8 cellular contexts compared by ENCODE assay signal in the genomic region with DNA sequence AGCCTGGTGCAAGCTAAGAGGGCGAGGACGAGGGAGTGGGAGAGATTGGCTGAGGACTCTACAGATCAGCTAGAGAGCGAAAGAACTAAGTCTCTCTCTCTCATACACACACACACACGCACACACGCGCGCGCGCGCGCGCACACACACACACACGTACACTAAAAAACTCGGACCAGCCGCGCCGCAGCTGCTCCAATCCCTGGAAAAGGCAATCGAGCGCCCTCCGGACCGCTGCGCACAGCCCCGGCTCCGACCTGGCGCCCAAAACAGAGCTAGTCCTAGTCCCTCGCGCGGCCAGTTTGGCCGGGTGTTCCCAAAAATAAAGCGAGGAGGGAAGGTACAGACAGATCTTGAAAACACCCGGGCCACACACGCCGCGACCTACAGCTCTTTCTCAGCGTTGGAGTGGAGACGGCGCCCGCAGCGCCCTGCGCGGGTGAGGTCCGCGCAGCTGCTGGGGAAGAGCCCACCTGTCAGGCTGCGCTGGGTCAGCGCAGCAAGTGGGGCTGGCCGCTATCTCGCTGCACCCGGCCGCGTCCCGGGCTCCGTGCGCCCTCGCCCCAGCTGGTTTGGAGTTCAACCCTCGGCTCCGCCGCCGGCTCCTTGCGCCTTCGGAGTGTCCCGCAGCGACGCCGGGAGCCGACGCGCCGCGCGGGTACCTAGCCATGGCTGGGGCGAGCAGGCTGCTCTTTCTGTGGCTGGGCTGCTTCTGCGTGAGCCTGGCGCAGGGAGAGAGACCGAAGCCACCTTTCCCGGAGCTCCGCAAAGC. TPM values are rescaled to one million over a fixed set of nuclear protein-coding genes. Genes with fewer than 3 reads are reported as not detected.
DNase-seq lines count a peak whose midpoint lies in the region; ATAC-seq, FAIRE-seq and TF ChIP-seq lines count a peak whose summit lies in the region.

A gene with protein sequence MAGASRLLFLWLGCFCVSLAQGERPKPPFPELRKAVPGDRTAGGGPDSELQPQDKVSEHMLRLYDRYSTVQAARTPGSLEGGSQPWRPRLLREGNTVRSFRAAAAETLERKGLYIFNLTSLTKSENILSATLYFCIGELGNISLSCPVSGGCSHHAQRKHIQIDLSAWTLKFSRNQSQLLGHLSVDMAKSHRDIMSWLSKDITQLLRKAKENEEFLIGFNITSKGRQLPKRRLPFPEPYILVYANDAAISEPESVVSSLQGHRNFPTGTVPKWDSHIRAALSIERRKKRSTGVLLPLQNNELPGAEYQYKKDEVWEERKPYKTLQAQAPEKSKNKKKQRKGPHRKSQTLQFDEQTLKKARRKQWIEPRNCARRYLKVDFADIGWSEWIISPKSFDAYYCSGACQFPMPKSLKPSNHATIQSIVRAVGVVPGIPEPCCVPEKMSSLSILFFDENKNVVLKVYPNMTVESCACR (plus strand): TSS at position 92 of the 772 bp plus-strand sequence. CDS start 577 bp downstream, at position 669.

- DNase-seq in EH (ENCODE audit: low read depth) (peak; percentile 7), Kasumi-1 (lab: John Stamatoyannopoulos, UW) (peak; percentile 52), astrocyte of the spinal cord (ENCODE audit: low read depth, low spot score) (peak; percentile 42), keratinocyte (ENCODE audit: low read depth, low spot score) (no peak), SKM-1 treated with dmso at 0.1 percent for 144 hours (lab: John Stamatoyannopoulos, UW; ENCODE audit: unreplicated experiment) (no peak)
- peak; percentile 6 to 11 for DNase-seq in stimulated activated naive CD8-positive, alpha-beta T cell treated with anti-CD3 and anti-CD28 coated beads, Interleukin-15, amount 100 ng/mL, for 72 hours
- DNase-seq in activated effector memory CD4-positive, alpha-beta T cell treated with anti-CD3 and anti-CD28 coated beads, Interleukin-2, amount 50 U/mL, for 16 hours = no peak

- no peaks in the 10 kb centered on the region for H3K4me1 ChIP-seq in keratinocyte (ENCODE audit: control insufficient read depth, extremely low read depth, insufficient read depth, low read length)

- peaks cover 80% of the 10 kb centered on the region for H3K27me3 Mint-ChIP-seq in stimulated activated naive CD8-positive, alpha-beta T cell treated with anti-CD3 and anti-CD28 coated beads, Interleukin-15, amount 100 ng/mL, for 72 hours

- no peak for TF ChIP-seq CTCF in astrocyte of the spinal cord (IDR thresholded peaks at IDR 0.05; ENCODE audit: low read depth, low read length)
- no peak for TF ChIP-seq CTCF in keratinocyte (optimal IDR thresholded peaks at IDR 0.05 in 1 of 3, IDR thresholded peaks at IDR 0.05 in 1 of 3, conservative IDR thresholded peaks at IDR 0.05 in 1 of 3; ENCODE audit: extremely low read depth in 1 of 3, insufficient read depth in 2 of 3, low read length in 3 of 3)

- H3K27ac ChIP-seq in keratinocyte (ENCODE audit: control insufficient read depth, insufficient read depth, low read length) = no peak within 1 kb of the TSS

- H3K4me3 ChIP-seq in astrocyte of the spinal cord (ENCODE audit: low read depth, low read length) (peak within 1 kb of the TSS; percentile 40), keratinocyte (ENCODE audit: control insufficient read depth in 2 of 3, extremely low read depth in 1 of 3, insufficient read depth in 2 of 3, low read depth in 1 of 3, low read length in 3 of 3) (peak within 1 kb of the TSS in 1 of 3 experiments; percentile 11)

- peaks cover 22% of the 10 kb centered on the region for H3K4me1 Mint-ChIP-seq in stimulated activated naive CD8-positive, alpha-beta T cell treated with anti-CD3 and anti-CD28 coated beads, Interleukin-15, amount 100 ng/mL, for 72 hours

- peak within 1 kb of the TSS; percentile 22 for H3K4me2 ChIP-seq in keratinocyte (ENCODE audit: control insufficient read depth, extremely low read depth, insufficient read depth, low read depth, low read length)

- H3K4me3 Mint-ChIP-seq in stimulated activated naive CD8-positive, alpha-beta T cell treated with anti-CD3 and anti-CD28 coated beads, Interleukin-15, amount 100 ng/mL, for 72 hours = peak within 1 kb of the TSS; percentile 83 to 90

- no peak for FAIRE-seq in keratinocyte (lab: Jason Lieb, UNC)

- H3K9me3 ChIP-seq in keratinocyte (ENCODE audit: control insufficient read depth, low read depth, low read length) = no peaks in the 10 kb centered on the region

- no peak within 1 kb of the TSS for H2AFZ ChIP-seq in keratinocyte (ENCODE audit: control insufficient read depth, low read length)

- H3K9me1 ChIP-seq in keratinocyte (ENCODE audit: control insufficient read depth, extremely low read depth, insufficient read depth, low read length) = no peaks in the 10 kb centered on the region

- peaks cover 35% of the 10 kb centered on the region for H3K27me3 ChIP-seq in keratinocyte (ENCODE audit: control insufficient read depth, extremely low read depth, insufficient read depth, low read length)

- in situ Hi-C loops in astrocyte of the spinal cord (cut with HindIII; ENCODE audit: low sequenced_read_pairs) = no loop called here

- peak within 1 kb of the TSS in 1 of 2 donors; percentile 80 for H3K27ac Mint-ChIP-seq in stimulated activated naive CD8-positive, alpha-beta T cell treated with anti-CD3 and anti-CD28 coated beads, Interleukin-15, amount 100 ng/mL, for 72 hours

- ATAC-seq in stimulated activated naive CD8-positive, alpha-beta T cell treated with anti-CD3 and anti-CD28 coated beads, Interleukin-15, amount 100 ng/mL, for 72 hours = peak; percentile 70
- no peak for ATAC-seq in GM21515 (IDR thresholded peaks at IDR 0.05; ENCODE audit: unreplicated experiment)

- H3K79me2 ChIP-seq in keratinocyte (ENCODE audit: control insufficient read depth, insufficient read depth, low read length) = no peaks in the 10 kb centered on the region

- no peaks in the 10 kb centered on the region for H3K36me3 ChIP-seq in keratinocyte (ENCODE audit: control insufficient read depth in 2 of 2, extremely low read depth in 1 of 2, insufficient read depth in 2 of 2, low read length in 2 of 2)

- no peaks in the 10 kb centered on the region for H3K9me3 Mint-ChIP-seq in stimulated activated naive CD8-positive, alpha-beta T cell treated with anti-CD3 and anti-CD28 coated beads, Interleukin-15, amount 100 ng/mL, for 72 hours

- H3K9ac ChIP-seq in keratinocyte (ENCODE audit: control insufficient read depth, extremely low read depth, insufficient read depth, low read length) = no peak within 1 kb of the TSS

- dilution Hi-C loops in keratinocyte (cut with MboI; ENCODE audit: extremely low pct_ligation_motif_present, low sequenced_read_pairs) = loop anchor here (25.0 kb wide), 1 partner anchor 669 kb away; no protein-coding TSS in a partner anchor

- H4K20me1 ChIP-seq in keratinocyte (ENCODE audit: control insufficient read depth, extremely low read depth, insufficient read depth, low read length) = no peaks in the 10 kb centered on the region

RNA-seq across cellular contexts. Expression of the gene that starts here (rescaled TPM):
- polyA plus RNA-seq in keratinocyte = not detected in 3 replicates
- not detected for polyA plus RNA-seq in keratinocyte (2011; ENCODE audit: low read depth)
- not detected in 2 replicates for polyA plus RNA-seq in keratinocyte (2011; cell fraction: cytosol; rRNA removed)
- not detected in 2 replicates for polyA plus RNA-seq in keratinocyte (2011; cell fraction: nucleus; rRNA removed)
- polyA plus RNA-seq in keratinocyte (2012; ENCODE audit: low replicate concordance) = not detected in 2 replicates
- not detected in 3 replicates for polyA minus RNA-seq in keratinocyte
- polyA minus RNA-seq in keratinocyte (2011; cell fraction: cytosol; rRNA and poly(A)+ RNA removed) = not detected
- polyA minus RNA-seq in keratinocyte (2011; cell fraction: nucleus; rRNA and poly(A)+ RNA removed) = not detected in 2 replicates

Comparison
In these comparisons a context has a peak if more than half of its experiments do, and no peak if none do; other contexts are left out.
1. DNase-seq: peak in EH (single experiment), Kasumi-1 (2 of 2), astrocyte of the spinal cord (single experiment) and stimulated activated naive CD8-positive, alpha-beta T cell treated with anti-CD3 and anti-CD28 coated beads, Interleukin-15, amount 100 ng/mL, for 72 hours (2 of 2); none in keratinocyte (single experiment), SKM-1 treated with dmso at 0.1 percent for 144 hours (single experiment) and activated effector memory CD4-positive, alpha-beta T cell treated with anti-CD3 and anti-CD28 coated beads, Interleukin-2, amount 50 U/mL, for 16 hours (single experiment).